27 cellular contexts compared by ENCODE assay signal in genomic region chr1:95133687-95134086, GRCh38. TPM values are rescaled to one million over a fixed set of nuclear protein-coding genes. Genes with fewer than 3 reads are reported as not detected.
DNase-seq lines count a peak whose midpoint lies in the region; ATAC-seq, FAIRE-seq and TF ChIP-seq lines count a peak whose summit lies in the region.
"Had no signal": no experiment of that assay in that cellular context is flagged by ENCODE, and none has a peak within 500 bp of the region (broad histone marks: within the 10 kb centered on the region; RNA-seq: fewer than 3 reads in every experiment).

No MANE protein-coding gene starts in this region.

- H3K27me3 ChIP-seq in HepG2 (ENCODE audit: control insufficient read depth in 1 of 2, insufficient read depth in 2 of 2, low read length in 2 of 2) (no peaks in the 10 kb centered on the region), psoas muscle (ENCODE audit: insufficient read depth in 3 of 3, low read length in 2 of 3) (no peaks in the 10 kb centered on the region)
- H3K27me3 ChIP-seq: BE2C; BLaER1 treated with 17β-estradiol and CSF1 and Interleukin-3, amounts not matched to agents 10 nM and 100 nM had no signal

- intact Hi-C loops in HepG2 (cut with micrococcal nuclease; ENCODE audit: unreplicated experiment) (loop anchor here (1.0 kb wide), 1 partner anchor 11 kb away; no protein-coding TSS in a partner anchor), psoas muscle (cut with DNase I) (no loop called here)

- peak; percentile 84 for FAIRE-seq in HepG2 (lab: Jason Lieb, UNC)
- FAIRE-seq: A549, GM12891, GM18507, H1 had no signal

- H4K20me1 ChIP-seq in HepG2 (ENCODE audit: insufficient read depth, low read length): no peaks in the 10 kb centered on the region
- H4K20me1 ChIP-seq: BLaER1 treated with 17β-estradiol and CSF1 and Interleukin-3, amounts not matched to agents 10 nM and 100 nM had no signal

- H3K79me2 ChIP-seq in HepG2 (ENCODE audit: insufficient read depth, low read length): peaks cover 15% of the 10 kb centered on the region

- POLR2A ChIA-PET in HepG2 (lab: Yijun Ruan, JAX): interaction anchor here (0.8 to 1.2 kb wide), 2 partner anchors 11 to 100 kb away, joined by 4 to 5 read pairs; partner anchors contain the start of gene RWDD3

- CTCF ChIA-PET in HepG2 (lab: Yijun Ruan, JAX; ENCODE audit: low intra/inter-chr PET ratio, low total read pairs): no interaction called here

- H3K9ac ChIP-seq in HepG2 (ENCODE audit: insufficient read depth, low read depth, low read length): no peak overlapping the region; the same call in 1 of the 2 replicates
- H3K9ac ChIP-seq: BLaER1 treated with 17β-estradiol and CSF1 and Interleukin-3, amounts not matched to agents 10 nM and 100 nM; GM23248 had no signal

- no peak for TF ChIP-seq RAD21 in HepG2 (CRISPR knock-in tag; IDR thresholded peaks at IDR 0.05)

- in situ Hi-C loops in SK-MEL-5 (cut with HindIII; ENCODE audit: low pct_unique_long_range_greater_than_20kb, low sequenced_read_pairs): no loop called here
- in situ Hi-C loops in HepG2 (cut with HindIII; ENCODE audit: extremely low pct_ligation_motif_present, low pct_unique_long_range_greater_than_20kb): no loop called here

- peak in 1 of 2 experiments; percentile 75; a peak in 1 of 4 replicates for TF ChIP-seq EP300 in HepG2 (IDR thresholded peaks at IDR 0.05; ENCODE audit: low read depth in 2 of 2, low read length in 2 of 2)
- no peak for TF ChIP-seq EP300 in HepG2 (CRISPR knock-in tag; IDR thresholded peaks at IDR 0.05; ENCODE audit: borderline replicate concordance)

- TF ChIP-seq CTCF in HepG2 (CRISPR knock-in tag; IDR thresholded peaks at IDR 0.05): no peak
- no peak for TF ChIP-seq CTCF in psoas muscle (IDR thresholded peaks at IDR 0.05)

- peaks cover 0 to 10% of the 10 kb centered on the region in 2 experiments; a peak in 1 of 5 replicates for H3K36me3 ChIP-seq in HepG2 (replicated peaks in 1 of 2; ENCODE audit: control insufficient read depth in 1 of 2, insufficient read depth in 2 of 2, low read length in 2 of 2)
- no peaks in the 10 kb centered on the region for H3K36me3 ChIP-seq in psoas muscle (ENCODE audit: insufficient read depth in 1 of 2, low read depth in 1 of 2)
- H3K36me3 ChIP-seq: BE2C; BLaER1 treated with 17β-estradiol and CSF1 and Interleukin-3, amounts not matched to agents 10 nM and 100 nM had no signal

- H3K9me3 ChIP-seq in HepG2 (ENCODE audit: low read length): no peaks in the 10 kb centered on the region
- no peaks in the 10 kb centered on the region for H3K9me3 ChIP-seq in psoas muscle
- H3K9me3 ChIP-seq: A549; BE2C; BLaER1 treated with 17β-estradiol and CSF1 and Interleukin-3, amounts not matched to agents 10 nM and 100 nM had no signal

- no peak for TF ChIP-seq POLR2A in HepG2 (IDR thresholded peaks at IDR 0.05; ENCODE audit: insufficient read depth in 1 of 2, low read depth in 2 of 2, low read length in 2 of 2)

- H3K27ac ChIP-seq in HepG2 (ENCODE audit: extremely low read length, insufficient read depth, low read length): peak overlapping the region; percentile 69
- H3K27ac ChIP-seq in psoas muscle: no peak overlapping the region
- H3K27ac ChIP-seq: A549; BLaER1 treated with 17β-estradiol and CSF1 and Interleukin-3, amounts not matched to agents 10 nM and 100 nM; GM23248 had no signal

- no peak overlapping the region for H2AFZ ChIP-seq in HepG2 (ENCODE audit: low read length)
- H2AFZ ChIP-seq: GM23248 had no signal

- peak; percentile 94 for ATAC-seq in HepG2
- no peak for ATAC-seq in GM19455 (IDR thresholded peaks at IDR 0.05; ENCODE audit: unreplicated experiment)
- ATAC-seq in psoas muscle: no peak
- ATAC-seq: A549 had no signal

- H3K4me1 ChIP-seq in HepG2 (ENCODE audit: insufficient read depth, low read length) (peaks cover 44% of the 10 kb centered on the region), psoas muscle (no peaks in the 10 kb centered on the region)
- H3K4me1 ChIP-seq: BE2C; BLaER1 treated with 17β-estradiol and CSF1 and Interleukin-3, amounts not matched to agents 10 nM and 100 nM had no signal

- BruUV-seq in HepG2 (replicated peaks; lab: Mats Ljungman, UMichigan): no TSS peak

- H3K4me3 ChIP-seq in HepG2 (replicated peaks in 1 of 3; ENCODE audit: insufficient read depth in 1 of 3, low read depth in 2 of 3, low read length in 3 of 3) (no peak overlapping the region), psoas muscle (no peak overlapping the region)
- H3K4me3 ChIP-seq: A549; BLaER1 treated with 17β-estradiol and CSF1 and Interleukin-3, amounts not matched to agents 10 nM and 100 nM; GM23248 had no signal

- DNase-seq in NCI-H82 (lab: John Stamatoyannopoulos, UW): peak; percentile 17
- peak; percentile 22 for DNase-seq in SK-MEL-5 (ENCODE audit: low read depth, low spot score)
- peak; percentile 87 for DNase-seq in HepG2 (ENCODE audit: low spot score)
- DNase-seq in medulla oblongata (ENCODE audit: extremely low spot score): peak; percentile 42
- no peak for DNase-seq in psoas muscle
- no peak for DNase-seq in COLO829 (ENCODE audit: low spot score)
- DNase-seq: 8988T; ACHN; AML-193; BE2C; Calu3; CD4-positive, alpha-beta T cell; CD8-positive, alpha-beta memory T cell; COR-L47; DMS53; DMS79 treated with DMSO at 0.1 percent for 48 hours; GF-D8; GM23248; H7; HCEC 1CT had no signal

- H3K4me2 ChIP-seq in HepG2 (ENCODE audit: low read depth, low read length): peak overlapping the region; percentile 41
- H3K4me2 ChIP-seq: A549; BLaER1 treated with 17β-estradiol and CSF1 and Interleukin-3, amounts not matched to agents 10 nM and 100 nM had no signal

TF ChIP-seq in HepG2, 621 proteins besides CTCF, POLR2A, EP300 and RAD21 (continues in another document):
- TF ChIP-seq RFXAP (CRISPR knock-in tag; IDR thresholded peaks at IDR 0.05; ENCODE audit: borderline replicate concordance) (0 out of 2 replicates have a peak, but pooled peaks have one; percentile 30), KMT2A (CRISPR knock-in tag; IDR thresholded peaks at IDR 0.05) (no peak), CEBPG (CRISPR knock-in tag; IDR thresholded peaks at IDR 0.05) (peak; percentile 31; the same call in 1 of the 2 replicates), RCOR2 (CRISPR knock-in tag; IDR thresholded peaks at IDR 0.05) (peak; percentile 61; the same call in 1 of the 2 replicates), GATAD2A (CRISPR knock-in tag; IDR thresholded peaks at IDR 0.05) (peak; percentile 35; the same call in 1 of the 2 replicates), HMG20A (CRISPR knock-in tag; IDR thresholded peaks at IDR 0.05; ENCODE audit: borderline replicate concordance) (no peak), GFI1 (CRISPR knock-in tag; IDR thresholded peaks at IDR 0.05; ENCODE audit: borderline replicate concordance) (0 out of 2 replicates have a peak, but pooled peaks have one; percentile 59), ZMYM3 (CRISPR knock-in tag; IDR thresholded peaks at IDR 0.05) (peak; percentile 59; the same call in 1 of the 2 replicates), ZNF772 (CRISPR knock-in tag; IDR thresholded peaks at IDR 0.05) (0 out of 2 replicates have a peak, but pooled peaks have one; percentile 26), SMAD1 (CRISPR knock-in tag; IDR thresholded peaks at IDR 0.05; ENCODE audit: borderline replicate concordance, low read depth) (no peak)

RNA-seq across cellular contexts. Expression of gene TLCD4, which starts 16.5 kb away (rescaled TPM):
- total RNA-seq in SK-MEL-5 (2014; rRNA removed; shearing (Covaris generic)): 24.6 and 24.8 TPM in 2 replicates
- 13.9 and 18.9 TPM in 2 replicates for polyA plus RNA-seq in SK-MEL-5 (2015; cell fraction: cytosol; rRNA removed)
- 10.1 and 30.8 TPM in 2 replicates for polyA plus RNA-seq in SK-MEL-5 (2015; cell fraction: nucleus; rRNA removed)
- total RNA-seq in HepG2 (2016; rRNA removed; fragmentation: Illumina TruSeq; extraction: Trizol) (11.9 and 14.5 TPM in 2 replicates), psoas muscle (10 to 100 TPM; 14.3 to 26.9 (median 20.0) TPM)
- 71.5 and 79.3 TPM in 2 replicates for total RNA-seq in HepG2 (2016; cell fraction: cytosol; rRNA removed; fragmentation: Illumina TruSeq; extraction: Trizol; ENCODE audit: low read depth)
- total RNA-seq in HepG2 (2016; cell fraction: insoluble cytoplasmic fraction; rRNA removed; fragmentation: Illumina TruSeq; extraction: Trizol): 15.0 and 17.4 TPM in 2 replicates
- 26.6 and 27.6 TPM in 2 replicates for total RNA-seq in HepG2 (2016; cell fraction: membrane; rRNA removed; fragmentation: Illumina TruSeq; extraction: Trizol)
- 10.3 and 10.9 TPM in 2 replicates for total RNA-seq in HepG2 (2016; cell fraction: nucleus; rRNA removed; fragmentation: Illumina TruSeq; extraction: Trizol)
- polyA plus RNA-seq in HepG2 (2011; rRNA removed) (4.1 and 4.7 TPM in 2 replicates), psoas muscle (10 to 100 TPM in 1 of 3 donors, 1 to 10 TPM in 1, under 1 TPM in 1; 0.69 to 11.2 (median 4.3) TPM)
- 1.9 and 3.6 TPM in 2 replicates for polyA plus RNA-seq in HepG2 (2011; cell fraction: cytosol; rRNA removed)
- polyA plus RNA-seq in HepG2 (2011; cell fraction: nucleus; rRNA removed): 1.00 and 1.9 TPM in 2 replicates
- polyA plus RNA-seq in HepG2 (2012): 10.2 and 17.7 TPM in 2 replicates
- polyA plus RNA-seq in HepG2 (2016; cell fraction: cytosol; fragmentation: Illumina TruSeq; extraction: Trizol; ENCODE audit: low read depth): 2.5 and 3.6 TPM in 2 replicates
- 9.3 and 10.5 TPM in 2 replicates for polyA plus RNA-seq in HepG2 (2016; cell fraction: insoluble cytoplasmic fraction; fragmentation: Illumina TruSeq; extraction: Trizol; ENCODE audit: low read depth)
- polyA plus RNA-seq in HepG2 (2016; cell fraction: membrane; fragmentation: Illumina TruSeq; extraction: Trizol; ENCODE audit: low read depth): 6.3 and 7.5 TPM in 2 replicates
- 9.9 and 11.4 TPM in 2 replicates for polyA plus RNA-seq in HepG2 (2016; cell fraction: nucleus; fragmentation: Illumina TruSeq; extraction: Trizol; ENCODE audit: insufficient read depth, low read depth)
- 7.5 and 9.8 TPM in 2 replicates for polyA minus RNA-seq in HepG2 (2011; rRNA and poly(A)+ RNA removed; ENCODE audit: low replicate concordance)
- polyA minus RNA-seq in HepG2 (2011; cell fraction: cytosol; rRNA and poly(A)+ RNA removed): 9.3 and 10.9 TPM in 2 replicates
- polyA minus RNA-seq in HepG2 (2011; cell fraction: nucleus; rRNA and poly(A)+ RNA removed): 7.2 and 7.9 TPM in 2 replicates
- total RNA-seq: GM23248 had no signal
- polyA plus RNA-seq: CD14-positive monocyte; CD8-positive, alpha-beta memory T cell; GM23248 had no signal

Comparison
In these comparisons a context has a peak if more than half of its experiments do, and no peak if none do; other contexts are left out.
1. DNase-seq: peak in NCI-H82 (single experiment), SK-MEL-5 (single experiment), HepG2 (single experiment) and medulla oblongata (single experiment); none in psoas muscle (0 of 2) and COLO829 (single experiment).